ENCODE assay signal across 13 cellular contexts in genomic region chr10:62907470-62908212, GRCh38.
DNase-seq lines count a peak whose midpoint lies in the region; ATAC-seq and TF ChIP-seq lines count a peak whose summit lies in the region.
"Had no signal": no experiment of that assay in that cellular context is flagged by ENCODE, and none has a peak within 500 bp of the region (broad histone marks: within the 10 kb centered on the region; RNA-seq: fewer than 3 reads in every experiment).

No MANE protein-coding gene starts in this region.

- CTCF ChIA-PET in activated naive CD4-positive, alpha-beta T cell treated with anti-CD3 and anti-CD28 coated beads for 36 hours (lab: Charles Lee): no interaction called here

- no peak for TF ChIP-seq CTCF in glutamatergic neuron (IDR thresholded peaks at IDR 0.05; ENCODE audit: partially characterized antibody, unreplicated experiment)

- peaks cover 9% of the 10 kb centered on the region for H3K27me3 Mint-ChIP-seq in activated naive CD4-positive, alpha-beta T cell treated with anti-CD3 and anti-CD28 coated beads for 36 hours (ENCODE audit: low read depth)
- peaks cover 2% of the 10 kb centered on the region for H3K27me3 Mint-ChIP-seq in glutamatergic neuron (ENCODE audit: unreplicated experiment)

- no peak overlapping the region for H3K27ac Mint-ChIP-seq in activated naive CD4-positive, alpha-beta T cell treated with anti-CD3 and anti-CD28 coated beads for 36 hours
- H3K27ac Mint-ChIP-seq in glutamatergic neuron (ENCODE audit: unreplicated experiment): no peak overlapping the region
- H3K27ac Mint-ChIP-seq: CD4-positive, alpha-beta T cell; T-helper 17 cell had no signal

- no peaks in the 10 kb centered on the region for H3K4me1 Mint-ChIP-seq in activated naive CD4-positive, alpha-beta T cell treated with anti-CD3 and anti-CD28 coated beads for 36 hours (ENCODE audit: low read depth)
- peaks cover 11% of the 10 kb centered on the region for H3K4me1 Mint-ChIP-seq in glutamatergic neuron (ENCODE audit: low read depth, unreplicated experiment)
- H3K4me1 Mint-ChIP-seq: T-helper 17 cell had no signal

- ATAC-seq in GM18505 (IDR thresholded peaks at IDR 0.05; ENCODE audit: unreplicated experiment) (peak; percentile 89), GM21515 (IDR thresholded peaks at IDR 0.05; ENCODE audit: unreplicated experiment) (peak; percentile 51), HG03159 (IDR thresholded peaks at IDR 0.05; ENCODE audit: unreplicated experiment) (peak; percentile 70)
- ATAC-seq: gastroesophageal sphincter, T-helper 17 cell had no signal

- no peak for TF ChIP-seq POLR2A in GM18505 (IDR thresholded peaks at IDR 0.05; ENCODE audit: borderline replicate concordance, extremely low read depth, insufficient read depth, insufficient read length)

- H3K36me3 Mint-ChIP-seq in activated naive CD4-positive, alpha-beta T cell treated with anti-CD3 and anti-CD28 coated beads for 36 hours (ENCODE audit: low read depth): no peaks in the 10 kb centered on the region
- H3K36me3 Mint-ChIP-seq in glutamatergic neuron (ENCODE audit: unreplicated experiment): no peaks in the 10 kb centered on the region

- DNase-seq in SW480 (ENCODE audit: low spot score) (peak; percentile 35), glutamatergic neuron (no peak)
- DNase-seq in stimulated activated CD8-positive, alpha-beta memory T cell treated with anti-CD3 and anti-CD28 coated beads, Interleukin-4, amount 100 ng/mL, for 48 hours: no peak
- DNase-seq in activated naive CD4-positive, alpha-beta T cell treated with anti-CD3 and anti-CD28 coated beads for 36 hours: no peak
- DNase-seq in activated CD8-positive, alpha-beta memory T cell treated with anti-CD3 and anti-CD28 coated beads for 24 hours: no peak
- DNase-seq: aorta; CD4-positive, alpha-beta T cell; occipital lobe; T-helper 17 cell had no signal

- no peaks in the 10 kb centered on the region for H3K9me3 Mint-ChIP-seq in activated naive CD4-positive, alpha-beta T cell treated with anti-CD3 and anti-CD28 coated beads for 36 hours
- H3K9me3 Mint-ChIP-seq in glutamatergic neuron (ENCODE audit: unreplicated experiment): no peaks in the 10 kb centered on the region
- H3K9me3 Mint-ChIP-seq: CD4-positive, alpha-beta T cell had no signal

- no peak overlapping the region for H3K4me3 Mint-ChIP-seq in activated naive CD4-positive, alpha-beta T cell treated with anti-CD3 and anti-CD28 coated beads for 36 hours
- H3K4me3 Mint-ChIP-seq in glutamatergic neuron (ENCODE audit: unreplicated experiment): no peak overlapping the region
- H3K4me3 Mint-ChIP-seq: CD4-positive, alpha-beta T cell; T-helper 17 cell had no signal

- intact Hi-C loops in activated naive CD4-positive, alpha-beta T cell treated with anti-CD3 and anti-CD28 coated beads for 36 hours (cut with micrococcal nuclease): no loop called here
